In genomic region chr20:11852801-11853200, GRCh38 we compare ENCODE assay signal across 18 cellular contexts.
DNase-seq lines count a peak whose midpoint lies in the region; ATAC-seq and TF ChIP-seq lines count a peak whose summit lies in the region.
"Had no signal": no experiment of that assay in that cellular context is flagged by ENCODE, and none has a peak within 500 bp of the region (broad histone marks: within the 10 kb centered on the region; RNA-seq: fewer than 3 reads in every experiment).

No MANE protein-coding gene starts in this region.

- H3K36me3 Mint-ChIP-seq in HFFc6 (ENCODE audit: low read depth): no peaks in the 10 kb centered on the region; the same call in 1 of the 2 replicates
- H3K36me3 Mint-ChIP-seq: stimulated activated naive B cell treated with anti-CD40 and anti-IgM and Interleukin-4, amounts not matched to agents 10 μg/mL and 1 μg/mL and 100 μg/mL, for 72 hours had no signal

- H3K27me3 Mint-ChIP-seq in HFFc6 (ENCODE audit: insufficient read depth): peaks cover 3% of the 10 kb centered on the region; the same call in 1 of the 2 replicates
- H3K27me3 Mint-ChIP-seq: activated CD4-positive, alpha-beta T cell treated with anti-CD3 and anti-CD28 coated beads, Interleukin-2, amount 10 ng/mL, durations not matched to agents 24 days and 14 days had no signal

- in situ Hi-C loops in G401 (cut with HindIII; ENCODE audit: low sequenced_read_pairs): no loop called here

- no peak for TF ChIP-seq CTCF in HFFc6 (IDR thresholded peaks at IDR 0.05)

- no peaks in the 10 kb centered on the region for H3K9me3 Mint-ChIP-seq in HFFc6
- H3K9me3 Mint-ChIP-seq: activated CD4-positive, alpha-beta T cell treated with anti-CD3 and anti-CD28 coated beads, Interleukin-2, amount 10 ng/mL, durations not matched to agents 24 days and 14 days had no signal

- no peak overlapping the region for H3K27ac Mint-ChIP-seq in HFFc6
- H3K27ac Mint-ChIP-seq: activated CD4-positive, alpha-beta T cell treated with anti-CD3 and anti-CD28 coated beads, Interleukin-2, amount 10 ng/mL, durations not matched to agents 24 days and 14 days; stimulated activated naive B cell treated with anti-CD40 and anti-IgM and Interleukin-4, amounts not matched to agents 10 μg/mL and 1 μg/mL and 100 μg/mL, for 72 hours had no signal

- ATAC-seq in stimulated activated naive CD8-positive, alpha-beta T cell treated with anti-CD3 and anti-CD28 coated beads, Interleukin-15, Interleukin-2, amounts not matched to agents 100 U/mL and 50 U/mL, for 24 hours: no peak
- ATAC-seq: gastroesophageal sphincter had no signal

- no peak overlapping the region for H3K4me3 Mint-ChIP-seq in HFFc6
- H3K4me3 Mint-ChIP-seq: activated CD4-positive, alpha-beta T cell treated with anti-CD3 and anti-CD28 coated beads, Interleukin-2, amount 10 ng/mL, durations not matched to agents 24 days and 14 days; stimulated activated naive B cell treated with anti-CD40 and anti-IgM and Interleukin-4, amounts not matched to agents 10 μg/mL and 1 μg/mL and 100 μg/mL, for 72 hours had no signal

- DNase-seq in AG08396 (ENCODE audit: low spot score) (peak; percentile 48), HFFc6 (peak; percentile 11), amniotic epithelial cell (ENCODE audit: low read depth) (peak; percentile 28), foreskin melanocyte (peak; percentile 49), NAMALWA (ENCODE audit: low spot score) (no peak), G401 (ENCODE audit: low spot score) (no peak), NCI-H510A treated with DMSO at 0.1 percent for 48 hours (lab: John Stamatoyannopoulos, UW) (no peak)
- no peak for DNase-seq in stimulated activated naive CD8-positive, alpha-beta T cell treated with anti-CD3 and anti-CD28 coated beads, Interleukin-15, Interleukin-2, amounts not matched to agents 100 U/mL and 50 U/mL, for 24 hours
- DNase-seq: activated CD4-positive, alpha-beta T cell treated with anti-CD3 and anti-CD28 coated beads, Interleukin-2, amount 10 ng/mL, durations not matched to agents 24 days and 14 days; activated CD8-positive, alpha-beta memory T cell treated with anti-CD3 and anti-CD28 coated beads, Interleukin-2, amount 50 U/mL, for 4 hours; activated gamma-delta T cell; COR-L47; Kasumi-1; NCI-H146; RPMI8226; stimulated activated naive B cell treated with anti-CD40 and anti-IgM and Interleukin-4, amounts not matched to agents 10 μg/mL and 1 μg/mL and 100 μg/mL, for 72 hours; tibial artery had no signal

- H3K4me1 Mint-ChIP-seq in HFFc6 (ENCODE audit: low read depth): peaks cover 43% of the 10 kb centered on the region
- H3K4me1 Mint-ChIP-seq: activated CD4-positive, alpha-beta T cell treated with anti-CD3 and anti-CD28 coated beads, Interleukin-2, amount 10 ng/mL, durations not matched to agents 24 days and 14 days had no signal

Comparison
In these comparisons a context has a peak if more than half of its experiments do, and no peak if none do; other contexts are left out.
1. DNase-seq: peak in AG08396 (single experiment), HFFc6 (single experiment), amniotic epithelial cell (single experiment) and foreskin melanocyte (single experiment); none in stimulated activated naive CD8-positive, alpha-beta T cell treated with anti-CD3 and anti-CD28 coated beads, Interleukin-15, Interleukin-2, amounts not matched to agents 100 U/mL and 50 U/mL, for 24 hours (single experiment), NAMALWA (single experiment), G401 (single experiment) and NCI-H510A treated with DMSO at 0.1 percent for 48 hours (single experiment).